ENCODE assay signal across 8 cellular contexts in genomic region chr14:88868558-88869159, GRCh38. TPM values are rescaled to one million over a fixed set of nuclear protein-coding genes. Genes with fewer than 3 reads are reported as not detected.
A peak's percentile ranks its signal among the peaks of the same experiment; 100 is the strongest.
DNase-seq lines count a peak whose midpoint lies in the region; ATAC-seq and TF ChIP-seq lines count a peak whose summit lies in the region.

No MANE protein-coding gene starts in this region.

- ATAC-seq in GM18868 (IDR thresholded peaks at IDR 0.05; ENCODE audit: unreplicated experiment) (peak; percentile 63), psoas muscle (no peak)

- DNase-seq in A172 (ENCODE audit: low spot score) = peak; percentile 8
- DNase-seq in NCI-H2107 treated with DMSO at 0.1 percent for 48 hours (lab: John Stamatoyannopoulos, UW; ENCODE audit: unreplicated experiment) = peak; percentile 63
- peak; percentile 14 for DNase-seq in cerebellum (ENCODE audit: low spot score)
- DNase-seq in psoas muscle = no peak
- DNase-seq in ureter (ENCODE audit: low spot score) = no peak
- DNase-seq in stimulated activated CD4-positive, alpha-beta T cell treated with anti-CD3 and anti-CD28 coated beads, Interleukin-12 subunit alpha, Interleukin-12 subunit beta, amount 100 ng/mL, for 4 hours = no peak
- DNase-seq in T1000 (lab: John Stamatoyannopoulos, UW) = no peak

- H3K36me3 ChIP-seq in psoas muscle (ENCODE audit: insufficient read depth in 1 of 2, low read depth in 1 of 2) = no peaks in the 10 kb centered on the region

- peak; percentile 26 for TF ChIP-seq CTCF in psoas muscle (IDR thresholded peaks at IDR 0.05)

- no peaks in the 10 kb centered on the region for H3K4me1 ChIP-seq in psoas muscle

- no peak overlapping the region for H3K27ac ChIP-seq in psoas muscle

- no peaks in the 10 kb centered on the region for H3K27me3 ChIP-seq in psoas muscle (ENCODE audit: insufficient read depth in 3 of 3, low read length in 2 of 3)

- H3K4me3 ChIP-seq in psoas muscle = no peak overlapping the region

- intact Hi-C loops in psoas muscle (cut with DNase I) = loop anchor here (2.0 to 10.0 kb wide), 3 partner anchors 194 to 374 kb away; no protein-coding TSS in a partner anchor

- H3K9me3 ChIP-seq in psoas muscle = no peaks in the 10 kb centered on the region

RNA-seq across cellular contexts. Expression of gene TTC8, which starts 44.2 kb away (rescaled TPM):
- total RNA-seq in A172 (2014; rRNA removed; shearing (Covaris generic)) = 19.2 and 20.3 TPM in 2 replicates
- total RNA-seq in cerebellum = 19.1 TPM
- total RNA-seq in psoas muscle = 1 to 10 TPM; 2.2 to 3.5 (median 3.1) TPM
- polyA plus RNA-seq in psoas muscle = 1 to 10 TPM; 1.6 to 4.7 (median 2.0) TPM
- total RNA-seq in ureter = 44.7 TPM

Comparison
In these comparisons a context has a peak if more than half of its experiments do, and no peak if none do; other contexts are left out.
1. DNase-seq: peak in A172 (single experiment), NCI-H2107 treated with DMSO at 0.1 percent for 48 hours (single experiment) and cerebellum (single experiment); none in psoas muscle (0 of 2), ureter (single experiment), stimulated activated CD4-positive, alpha-beta T cell treated with anti-CD3 and anti-CD28 coated beads, Interleukin-12 subunit alpha, Interleukin-12 subunit beta, amount 100 ng/mL, for 4 hours (single experiment) and T1000 (single experiment).